1 cellular context compared by ENCODE assay signal in genomic region chr7:75536491-75536890, GRCh38.
TF ChIP-seq lines count a peak whose summit lies in the region.

No MANE protein-coding gene starts in this region.

TF ChIP-seq in GM12878, 131 proteins besides CTCF, POLR2A, EP300 and RAD21:
- no peak for TF ChIP-seq BRCA1 (IDR thresholded peaks at IDR 0.05; ENCODE audit: low read depth, low read length)
- no peak for TF ChIP-seq REST (IDR thresholded peaks at IDR 0.05; ENCODE audit: low read depth, low read length)
- TF ChIP-seq PAX8 (IDR thresholded peaks at IDR 0.05), result no peak
- no peak for TF ChIP-seq POLR2AphosphoS5 (IDR thresholded peaks at IDR 0.05; ENCODE audit: low read length)
- TF ChIP-seq FOS (IDR thresholded peaks at IDR 0.05; ENCODE audit: borderline replicate concordance, extremely low read depth, insufficient read length), result no peak
- TF ChIP-seq ZNF207 (IDR thresholded peaks at IDR 0.05; ENCODE audit: borderline replicate concordance), result no peak
- TF ChIP-seq MEF2B (IDR thresholded peaks at IDR 0.05; ENCODE audit: partially characterized antibody, poor library complexity, severe bottlenecking), result no peak
- no peak for TF ChIP-seq RB1 (IDR thresholded peaks at IDR 0.05; ENCODE audit: borderline replicate concordance)
- TF ChIP-seq HDAC6 (IDR thresholded peaks at IDR 0.05; ENCODE audit: unreplicated experiment), result no peak
- TF ChIP-seq ZSCAN29 (IDR thresholded peaks at IDR 0.05), result no peak
- TF ChIP-seq WRNIP1 (IDR thresholded peaks at IDR 0.05; ENCODE audit: borderline replicate concordance, low read depth, low read length), result no peak
